ENCODE assay signal across 24 cellular contexts in genomic region chr4:73408181-73408867, GRCh38. TPM values are rescaled to one million over a fixed set of nuclear protein-coding genes. Genes with fewer than 3 reads are reported as not detected.
DNase-seq lines count a peak whose midpoint lies in the region; ATAC-seq and TF ChIP-seq lines count a peak whose summit lies in the region.
"Had no signal": no experiment of that assay in that cellular context is flagged by ENCODE, and none has a peak within 500 bp of the region (broad histone marks: within the 10 kb centered on the region; RNA-seq: fewer than 3 reads in every experiment).

No MANE protein-coding gene starts in this region.

- H3K27ac Mint-ChIP-seq in H9: no peak overlapping the region
- H3K27ac Mint-ChIP-seq: CD4-positive, CD25-positive, alpha-beta regulatory T cell; CD8-positive, alpha-beta memory T cell had no signal

- no peak overlapping the region for H3T11ph ChIP-seq in H9 (ENCODE audit: low read length)

- no peaks in the 10 kb centered on the region for H3K9me3 Mint-ChIP-seq in H9
- H3K9me3 Mint-ChIP-seq: CD4-positive, CD25-positive, alpha-beta regulatory T cell; CD8-positive, alpha-beta memory T cell had no signal

- H2BK12ac ChIP-seq in H9 (ENCODE audit: insufficient read length, low read depth, low read length): no peak overlapping the region

- no peak for TF ChIP-seq CTCF in H9 (conservative IDR thresholded peaks at IDR 0.05)
- TF ChIP-seq CTCF in neural cell (IDR thresholded peaks at IDR 0.05; ENCODE audit: poor library complexity, severe bottlenecking): no peak
- no peak for TF ChIP-seq CTCF in upper lobe of left lung (IDR thresholded peaks at IDR 0.05)

- no peak for TF ChIP-seq RAD21 in neural cell (conservative IDR thresholded peaks at IDR 0.05)

- TF ChIP-seq EP300 in neural cell (conservative IDR thresholded peaks at IDR 0.05; ENCODE audit: poor library complexity, severe bottlenecking) (no peak), upper lobe of left lung (IDR thresholded peaks at IDR 0.05) (no peak)

- H3K27ac ChIP-seq in H9 (ENCODE audit: insufficient read length, low read depth, low read length): no peak overlapping the region
- no peak overlapping the region for H3K27ac ChIP-seq in neural cell (ENCODE audit: low read length)
- H3K27ac ChIP-seq in upper lobe of left lung: no peak overlapping the region

- H4K91ac ChIP-seq in H9 (ENCODE audit: insufficient read length, low read depth, low read length): no peak overlapping the region

- H3K4ac ChIP-seq in H9 (ENCODE audit: low read depth, low read length): no peak overlapping the region

- H4K5ac ChIP-seq in H9 (ENCODE audit: insufficient read length, low read depth, low read length): no peak overlapping the region

- H3K18ac ChIP-seq in H9 (ENCODE audit: insufficient read length, low read depth, low read length): no peak overlapping the region

- H3K4me3 ChIP-seq in adipocyte (ENCODE audit: low read length) (no peak overlapping the region), neural cell (ENCODE audit: low read length) (no peak overlapping the region), upper lobe of left lung (no peak overlapping the region)
- H3K4me3 ChIP-seq: GM12878, K562 had no signal

- H3K27me3 ChIP-seq in H9 (ENCODE audit: insufficient read depth, low read length): no peaks in the 10 kb centered on the region
- H3K27me3 ChIP-seq in adipocyte (replicated peaks; ENCODE audit: control insufficient read depth, insufficient read depth, low read length): no peaks in the 10 kb centered on the region
- no peaks in the 10 kb centered on the region for H3K27me3 ChIP-seq in neural cell (ENCODE audit: insufficient read depth, low read depth, low read length)
- no peaks in the 10 kb centered on the region for H3K27me3 ChIP-seq in upper lobe of left lung

- H3K36me3 Mint-ChIP-seq in H9 (ENCODE audit: insufficient read depth in 1 of 3, low read depth in 3 of 3): no peaks in the 10 kb centered on the region
- H3K36me3 Mint-ChIP-seq: CD4-positive, CD25-positive, alpha-beta regulatory T cell; CD8-positive, alpha-beta memory T cell had no signal

- no peak overlapping the region for H2BK120ac ChIP-seq in H9 (ENCODE audit: low read depth, low read length, poor library complexity, severe bottlenecking)

- no peak overlapping the region for H4K8ac ChIP-seq in H9 (replicated peaks; ENCODE audit: insufficient read length, low read depth, low read length)

- H3K4me1 ChIP-seq in H9 (ENCODE audit: insufficient read depth, low read length) (0 out of 2 replicates have a peak, but pooled peaks cover 2% of the 10 kb centered on the region), adipocyte (ENCODE audit: control insufficient read depth, insufficient read depth, low read length) (no peaks in the 10 kb centered on the region), upper lobe of left lung (no peaks in the 10 kb centered on the region)
- H3K4me1 ChIP-seq: BE2C had no signal

- no peak overlapping the region for H2BK5ac ChIP-seq in H9 (ENCODE audit: insufficient read length, low read length)

- TF ChIP-seq POLR2A in upper lobe of left lung (IDR thresholded peaks at IDR 0.05): no peak

- no peak overlapping the region for H2AK5ac ChIP-seq in H9 (ENCODE audit: insufficient read length, low read length)

- peaks cover 10 to 14% of the 10 kb centered on the region in 2 experiments for H3K4me1 Mint-ChIP-seq in H9
- H3K4me1 Mint-ChIP-seq: CD4-positive, CD25-positive, alpha-beta regulatory T cell; CD8-positive, alpha-beta memory T cell had no signal

- no CpG with 5 or more reads among the region's 4 CpGs for WGBS in H9 (ENCODE audit: extremely low coverage, insufficient read length, low lambda C conversion rate)
- WGBS in upper lobe of left lung, 2 donors: 71 to 78% methylated on average over 4 of the region's 4 CpGs

- no peaks in the 10 kb centered on the region for H3K27me3 Mint-ChIP-seq in H9 (ENCODE audit: low read depth)
- H3K27me3 Mint-ChIP-seq: CD8-positive, alpha-beta memory T cell had no signal

- DNase-seq in H9 (no peak), adipocyte (ENCODE audit: low read depth) (peak; percentile 0), left lobe of liver (ENCODE audit: low spot score) (no peak), upper lobe of left lung (no peak)
- DNase-seq: ACHN; BE2C; C1 segment of cervical spinal cord; CD4-positive, CD25-positive, alpha-beta regulatory T cell; CD8-positive, alpha-beta memory T cell; COR-L47; DMS 273 treated with DMSO at 0.1 percent for 48 hours; DMS53; DND-41; EL had no signal

- no peaks in the 10 kb centered on the region for H3K79me1 ChIP-seq in H9 (ENCODE audit: insufficient read depth, low read depth, low read length, poor library complexity, severe bottlenecking)

- H2BK20ac ChIP-seq in H9 (ENCODE audit: low read depth, low read length, poor library complexity, severe bottlenecking): no peak overlapping the region

- no peaks in the 10 kb centered on the region for H3F3A ChIP-seq in neural cell (ENCODE audit: insufficient read depth, low read length, poor library complexity, severe bottlenecking)

- H2AFZ ChIP-seq in H9 (ENCODE audit: low read length) (peak overlapping the region; percentile 73), neural cell (ENCODE audit: low read depth, low read length) (no peak overlapping the region)

- H3K9ac ChIP-seq in H9 (ENCODE audit: extremely low read depth, insufficient read length, low read length) (no peak overlapping the region), adipocyte (ENCODE audit: low read length) (no peak overlapping the region), neural cell (ENCODE audit: low read length) (no peak overlapping the region)

- H4K20me1 ChIP-seq in H9 (ENCODE audit: control insufficient read depth, insufficient read depth, insufficient read length): no peaks in the 10 kb centered on the region
- no peaks in the 10 kb centered on the region for H4K20me1 ChIP-seq in neural cell (ENCODE audit: insufficient read depth)

- no peak overlapping the region for H3K14ac ChIP-seq in H9 (ENCODE audit: insufficient read depth, low read length)

- H3K4me3 Mint-ChIP-seq in H9: no peak overlapping the region
- H3K4me3 Mint-ChIP-seq: CD4-positive, CD25-positive, alpha-beta regulatory T cell; CD8-positive, alpha-beta memory T cell had no signal

- H3K56ac ChIP-seq in H9 (ENCODE audit: insufficient read length, low read depth, low read length): no peak overlapping the region

- no peak overlapping the region for H3K23ac ChIP-seq in H9 (ENCODE audit: insufficient read length, low read depth, low read length)

- H3K4me2 ChIP-seq in H9 (ENCODE audit: insufficient read depth, insufficient read length, low read length) (no peak overlapping the region), neural cell (ENCODE audit: low read length) (no peak overlapping the region)

- H3K36me3 ChIP-seq in adipocyte (ENCODE audit: control insufficient read depth, insufficient read depth, low read length, severe bottlenecking) (no peaks in the 10 kb centered on the region), neural cell (ENCODE audit: insufficient read depth, low read length) (no peaks in the 10 kb centered on the region), upper lobe of left lung (no peaks in the 10 kb centered on the region)
- H3K36me3 ChIP-seq: BE2C had no signal

- ATAC-seq in left lobe of liver (peak; percentile 0), GM19035 (IDR thresholded peaks at IDR 0.05; ENCODE audit: unreplicated experiment) (no peak), HG02885 (IDR thresholded peaks at IDR 0.05; ENCODE audit: poor library complexity, unreplicated experiment) (no peak), upper lobe of left lung (ENCODE audit: low FRiP score in 2 of 2) (no peak)
- ATAC-seq: GM12878, HCT116, K562 had no signal

- H3K23me2 ChIP-seq in H9 (ENCODE audit: insufficient read length, low read depth, low read length, poor library complexity, severe bottlenecking): no peaks in the 10 kb centered on the region

- H2BK15ac ChIP-seq in H9 (ENCODE audit: low read depth, low read length): no peak overlapping the region

- H3K9me3 ChIP-seq in H9 (ENCODE audit: control insufficient read depth, low read depth, low read length): no peaks in the 10 kb centered on the region
- no peaks in the 10 kb centered on the region for H3K9me3 ChIP-seq in adipocyte (ENCODE audit: control insufficient read depth, low read length)
- no peaks in the 10 kb centered on the region for H3K9me3 ChIP-seq in neural cell (ENCODE audit: low read length)
- H3K9me3 ChIP-seq in upper lobe of left lung: no peaks in the 10 kb centered on the region
- H3K9me3 ChIP-seq: BE2C had no signal

- no peaks in the 10 kb centered on the region for H3K9me2 ChIP-seq in neural cell (ENCODE audit: insufficient read depth, low read length)

- H3K79me2 ChIP-seq in H9 (ENCODE audit: insufficient read depth, low read length): no peaks in the 10 kb centered on the region
- no peaks in the 10 kb centered on the region for H3K79me2 ChIP-seq in neural cell (replicated peaks; ENCODE audit: insufficient read depth, low read length)

TF ChIP-seq in neural cell, 6 proteins besides CTCF, POLR2A, EP300 and RAD21:
- TF ChIP-seq POLR2AphosphoS5 (IDR thresholded peaks at IDR 0.05): peak; percentile 11
- TF ChIP-seq TAF1 (IDR thresholded peaks at IDR 0.05; ENCODE audit: low read depth): no peak

RNA-seq across cellular contexts. Expression of gene ALB, which starts 4.2 kb away (rescaled TPM):
- 0.29 TPM in 1 of 2 replicates, not detected in the other for total RNA-seq in H9 (2021)
- total RNA-seq in left lobe of liver: 99,767 TPM
- 3.4 TPM in 2 replicates for polyA plus RNA-seq in neural cell
- polyA minus RNA-seq in neural cell: 2.8 TPM in 1 of 2 replicates, not detected in the other
- total RNA-seq in upper lobe of left lung: 10 to 100 TPM in 2 of 6 donors, 1 to 10 TPM in 1, under 1 TPM in 1, not detected in 2; 0.30 to 44.5 (median 13.7) TPM
- total RNA-seq: A172; CD4-positive, CD25-positive, alpha-beta regulatory T cell; CD8-positive, alpha-beta memory T cell; G401; H4; HT-29 had no signal
- polyA plus RNA-seq: CD4-positive, CD25-positive, alpha-beta regulatory T cell; CD8-positive, alpha-beta memory T cell had no signal

RNA-seq across cellular contexts. Expression of gene AFP, which starts 27.7 kb away (rescaled TPM):
- total RNA-seq in H9 (2021): 4.8 and 4.9 TPM in 2 replicates
- 3.3 TPM for total RNA-seq in left lobe of liver
- 0.14 TPM in 1 of 2 replicates, not detected in the other for polyA plus RNA-seq in neural cell
- not detected in 2 replicates for polyA minus RNA-seq in neural cell
- 1 to 10 TPM in 2 of 6 donors, not detected in 4; 1.2 to 2.9 TPM for total RNA-seq in upper lobe of left lung
- total RNA-seq: CD4-positive, CD25-positive, alpha-beta regulatory T cell; CD8-positive, alpha-beta memory T cell; G401; HT-29 had no signal
- polyA plus RNA-seq: CD4-positive, CD25-positive, alpha-beta regulatory T cell; CD8-positive, alpha-beta memory T cell; GM12878 had no signal

Comparison
In these comparisons a context has a peak if more than half of its experiments do, and no peak if none do; other contexts are left out.
1. RNA of gene ALB, which starts 4.2 kb away (total RNA-seq): 99,767 TPM in left lobe of liver (single experiment); 0.30 to 44.5 TPM in upper lobe of left lung and 0.29 TPM in H9; every median in the first group is over 1,000 times any median in the second.